18 cellular contexts compared by ENCODE assay signal in the genomic region with DNA sequence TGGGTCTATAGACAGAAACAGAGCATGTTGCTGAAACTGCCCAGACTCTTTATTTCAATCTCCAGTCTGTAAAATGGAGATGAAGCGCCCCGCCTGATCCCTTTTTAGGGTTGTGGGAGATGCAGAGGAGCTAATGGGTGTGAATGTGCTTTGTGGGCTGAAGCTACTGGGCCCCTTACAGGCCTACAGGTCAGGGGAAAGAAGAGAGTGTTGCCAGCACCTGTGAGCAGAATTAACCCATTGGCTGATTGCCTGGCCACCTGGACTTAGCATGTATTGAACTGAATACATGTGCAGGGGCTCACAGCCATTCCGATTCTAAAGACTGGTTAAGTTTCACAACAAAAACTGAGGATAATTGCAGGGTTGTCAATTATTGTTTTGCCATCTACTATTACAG. TPM values are rescaled to one million over a fixed set of nuclear protein-coding genes. Genes with fewer than 3 reads are reported as not detected.
DNase-seq lines count a peak whose midpoint lies in the region; ATAC-seq and TF ChIP-seq lines count a peak whose summit lies in the region.
"Had no signal": no experiment of that assay in that cellular context is flagged by ENCODE, and none has a peak within 500 bp of the region (broad histone marks: within the 10 kb centered on the region; RNA-seq: fewer than 3 reads in every experiment).

No MANE protein-coding gene starts in this region.

- CTCF ChIA-PET in MCF 10A (lab: Yijun Ruan, JAX), result interaction anchor here (0.6 to 2.5 kb wide), 15 partner anchors 8 to 399 kb away, joined by 3 to 21 read pairs (median 4); a partner anchor contains a TSS

- peaks cover 2% of the 10 kb centered on the region for H3K79me1 ChIP-seq in mesenchymal stem cell (replicated peaks; ENCODE audit: low read length, poor library complexity, severe bottlenecking)

- no peaks in the 10 kb centered on the region for H3K27me3 ChIP-seq in breast epithelium
- peaks cover 0 to 8% of the 10 kb centered on the region in 2 experiments for H3K27me3 ChIP-seq in mesenchymal stem cell (ENCODE audit: control insufficient read depth in 1 of 2, insufficient read depth in 1 of 2, low read length in 2 of 2)
- H3K27me3 ChIP-seq: BLaER1 treated with 17β-estradiol and CSF1 and Interleukin-3, amounts not matched to agents 10 nM and 100 nM had no signal

- H3K36me3 ChIP-seq in breast epithelium (no peaks in the 10 kb centered on the region), mesenchymal stem cell (ENCODE audit: control insufficient read depth in 1 of 2, insufficient read depth in 2 of 2, low read depth in 1 of 2, low read length in 2 of 2) (no peaks in the 10 kb centered on the region)
- H3K36me3 ChIP-seq: BLaER1 treated with 17β-estradiol and CSF1 and Interleukin-3, amounts not matched to agents 10 nM and 100 nM had no signal

- H3K27ac ChIP-seq in breast epithelium (no peak overlapping the region), mesenchymal stem cell (ENCODE audit: low read length, poor library complexity, severe bottlenecking) (no peak overlapping the region)

- H3K4me1 ChIP-seq in breast epithelium, result no peaks in the 10 kb centered on the region
- H3K4me1 ChIP-seq in mesenchymal stem cell (ENCODE audit: control insufficient read depth, insufficient read depth, low read depth, low read length), result peaks cover 10% of the 10 kb centered on the region

- ATAC-seq in GM21390 (IDR thresholded peaks at IDR 0.05; ENCODE audit: unreplicated experiment), result no peak
- no peak for ATAC-seq in naive thymus-derived CD8-positive, alpha-beta T cell
- ATAC-seq: CD8-positive, alpha-beta T cell; SK-N-SH treated with all-trans-retinoic acid at 6 μM for 48 hours had no signal

- no peak overlapping the region for H3K23ac ChIP-seq in mesenchymal stem cell (ENCODE audit: low read length in 2 of 2)

- no peak overlapping the region for H3K18ac ChIP-seq in mesenchymal stem cell (ENCODE audit: low read depth in 1 of 2, low read length in 2 of 2)

- no peak overlapping the region for H4K8ac ChIP-seq in mesenchymal stem cell (ENCODE audit: low read length)

- 94% methylated on average over 2 of the region's 3 CpGs for WGBS in mesenchymal stem cell

- TF ChIP-seq POLR2A in breast epithelium (IDR thresholded peaks at IDR 0.05), result no peak

- H3K4me3 ChIP-seq in breast epithelium, result no peak overlapping the region
- H3K4me3 ChIP-seq in mesenchymal stem cell (ENCODE audit: insufficient read depth in 1 of 2, low read depth in 1 of 2, low read length in 2 of 2), result no peak overlapping the region
- H3K4me3 ChIP-seq: BLaER1 treated with 17β-estradiol and CSF1 and Interleukin-3, amounts not matched to agents 10 nM and 100 nM had no signal

- no peak overlapping the region for H3K4ac ChIP-seq in mesenchymal stem cell (ENCODE audit: low read depth in 1 of 2, low read length in 2 of 2)

- no peak overlapping the region for H2BK120ac ChIP-seq in mesenchymal stem cell (ENCODE audit: low read depth, low read length)

- H2AK5ac ChIP-seq in mesenchymal stem cell (ENCODE audit: low read length, severe bottlenecking), result peak overlapping the region; percentile 66

- no peak overlapping the region for H3K14ac ChIP-seq in mesenchymal stem cell (ENCODE audit: low read length in 2 of 2)

- H2BK12ac ChIP-seq in mesenchymal stem cell (ENCODE audit: low read length in 2 of 2), result peak overlapping the region in 1 of 2 experiments; percentile 25

- no peaks in the 10 kb centered on the region for H3K36me3 Mint-ChIP-seq in MCF 10A (ENCODE audit: insufficient read depth, unreplicated experiment)
- no peaks in the 10 kb centered on the region for H3K36me3 Mint-ChIP-seq in type B pancreatic cell
- H3K36me3 Mint-ChIP-seq in naive thymus-derived CD8-positive, alpha-beta T cell, result no peaks in the 10 kb centered on the region
- H3K36me3 Mint-ChIP-seq: CD8-positive, alpha-beta T cell had no signal

- no peak overlapping the region for H2BK15ac ChIP-seq in mesenchymal stem cell (ENCODE audit: low read depth, poor library complexity, severe bottlenecking)

- H3K4me2 ChIP-seq in mesenchymal stem cell (ENCODE audit: low read length, poor library complexity, severe bottlenecking), result no peak overlapping the region

- intact Hi-C loops in MCF 10A (cut with micrococcal nuclease), result no loop called here
- intact Hi-C loops in breast epithelium (cut with DNase I; ENCODE audit: low total_unique reads), result no loop called here

- H3K9me3 Mint-ChIP-seq in MCF 10A (ENCODE audit: unreplicated experiment) (no peaks in the 10 kb centered on the region), type B pancreatic cell (no peaks in the 10 kb centered on the region)
- H3K9me3 Mint-ChIP-seq in naive thymus-derived CD8-positive, alpha-beta T cell, result no peaks in the 10 kb centered on the region
- H3K9me3 Mint-ChIP-seq: CD8-positive, alpha-beta T cell had no signal

- POLR2A ChIA-PET in MCF 10A (lab: Yijun Ruan, JAX), result interaction anchor here (0.8 to 4.4 kb wide), 9 partner anchors 12 to 263 kb away, joined by 3 to 45 read pairs (median 3); a partner anchor contains a TSS
- POLR2A ChIA-PET in naive thymus-derived CD8-positive, alpha-beta T cell (lab: Charles Lee), result no interaction called here

- BruUV-seq in MCF 10A (replicated peaks; lab: Mats Ljungman, UMichigan), result no TSS peak

- no peak overlapping the region for H4K91ac ChIP-seq in mesenchymal stem cell (ENCODE audit: low read length)

- DNase-seq in MCF 10A (ENCODE audit: unreplicated experiment) (no peak), breast epithelium (ENCODE audit: low spot score in 2 of 2) (no peak), RPMI8226 (peak; percentile 74), mesenchymal stem cell (no peak), type B pancreatic cell (ENCODE audit: extremely low spot score, unreplicated experiment) (no peak)
- DNase-seq in naive thymus-derived CD8-positive, alpha-beta T cell, result no peak
- DNase-seq in effector CD4-positive, alpha-beta T cell, result no peak
- DNase-seq: CD8-positive, alpha-beta T cell; DMS79; HCEC 1CT; NCI-H1092 treated with DMSO at 0.1 percent for 48 hours; NCI-H446; NCI-H526 treated with DMSO at 0.1 percent for 48 hours; OCI-M1; SHP77 treated with DMSO at 0.1 percent for 48 hours had no signal

- peak overlapping the region; percentile 86 for H3K27ac Mint-ChIP-seq in MCF 10A (ENCODE audit: low read depth, unreplicated experiment)
- peak overlapping the region; percentile 87 for H3K27ac Mint-ChIP-seq in type B pancreatic cell
- H3K27ac Mint-ChIP-seq in naive thymus-derived CD8-positive, alpha-beta T cell, result no peak overlapping the region
- H3K27ac Mint-ChIP-seq: CD8-positive, alpha-beta T cell had no signal

- H3K27me3 Mint-ChIP-seq in MCF 10A (ENCODE audit: insufficient read depth, unreplicated experiment), result peaks cover 16% of the 10 kb centered on the region
- peaks cover 10% of the 10 kb centered on the region for H3K27me3 Mint-ChIP-seq in type B pancreatic cell
- peaks cover 3 to 19% (median 4%) of the 10 kb centered on the region in 5 donors for H3K27me3 Mint-ChIP-seq in naive thymus-derived CD8-positive, alpha-beta T cell

- H2BK5ac ChIP-seq in mesenchymal stem cell (ENCODE audit: low read depth, low read length, poor library complexity, severe bottlenecking), result no peak overlapping the region

- TF ChIP-seq CTCF in MCF 10A (IDR thresholded peaks at IDR 0.05; ENCODE audit: unreplicated experiment) (no peak), breast epithelium (IDR thresholded peaks at IDR 0.05) (no peak), type B pancreatic cell (conservative IDR thresholded peaks at IDR 0.05) (no peak)

- no peaks in the 10 kb centered on the region for H3K9me3 ChIP-seq in breast epithelium
- no peaks in the 10 kb centered on the region for H3K9me3 ChIP-seq in mesenchymal stem cell (ENCODE audit: control insufficient read depth, low read length)
- H3K9me3 ChIP-seq: BLaER1 treated with 17β-estradiol and CSF1 and Interleukin-3, amounts not matched to agents 10 nM and 100 nM had no signal

- H3K4me3 Mint-ChIP-seq in MCF 10A (ENCODE audit: unreplicated experiment), result no peak overlapping the region
- H3K4me3 Mint-ChIP-seq in type B pancreatic cell, result no peak overlapping the region
- H3K4me3 Mint-ChIP-seq in naive thymus-derived CD8-positive, alpha-beta T cell, result no peak overlapping the region
- H3K4me3 Mint-ChIP-seq: CD8-positive, alpha-beta T cell had no signal

- H3K4me1 Mint-ChIP-seq in MCF 10A (ENCODE audit: insufficient read depth, unreplicated experiment) (peaks cover 24% of the 10 kb centered on the region), type B pancreatic cell (ENCODE audit: unreplicated experiment) (peaks cover 17% of the 10 kb centered on the region)
- H3K4me1 Mint-ChIP-seq in naive thymus-derived CD8-positive, alpha-beta T cell, result peaks cover 3 to 21% (median 14%) of the 10 kb centered on the region in 4 donors

- no peak overlapping the region for H2AFZ ChIP-seq in mesenchymal stem cell (ENCODE audit: low read depth, low read length)

- H3K9ac ChIP-seq in mesenchymal stem cell (ENCODE audit: low read length), result no peak overlapping the region
- H3K9ac ChIP-seq: BLaER1 treated with 17β-estradiol and CSF1 and Interleukin-3, amounts not matched to agents 10 nM and 100 nM had no signal

RNA-seq across cellular contexts. Expression of a gene that starts 13.9 kb away (rescaled TPM):
- total RNA-seq in MCF 10A (2022), result 85.3 and 114 TPM in 2 replicates
- 10 to 100 TPM in 2 of 3 donors, 1 to 10 TPM in 1; 6.7 to 90.9 (median 26.9) TPM for total RNA-seq in breast epithelium
- polyA plus RNA-seq in mesenchymal stem cell (2013, experiment 1 of 2), result 11.5 TPM
- 9.7 TPM for polyA plus RNA-seq in mesenchymal stem cell (2013, experiment 2 of 2)
- 23.9 and 117 TPM in 2 replicates for total RNA-seq in type B pancreatic cell (ENCODE audit: low replicate concordance)
- 1 to 10 TPM; 1.4 to 1.8 TPM for total RNA-seq in naive thymus-derived CD8-positive, alpha-beta T cell
- polyA plus RNA-seq in naive thymus-derived CD8-positive, alpha-beta T cell, result not detected

Comparison
In these comparisons a context has a peak if more than half of its experiments do, and no peak if none do; other contexts are left out.
1. H3K27ac Mint-ChIP-seq: peak in MCF 10A (single experiment) and type B pancreatic cell (single experiment); none in naive thymus-derived CD8-positive, alpha-beta T cell (0 of 10).